ENCODE assay signal across 25 cellular contexts in genomic region chr2:16077601-16078000, GRCh38.
"Had no signal": no experiment of that assay in that cellular context is flagged by ENCODE, and none has a peak within 500 bp of the region (broad histone marks: within the 10 kb centered on the region; RNA-seq: fewer than 3 reads in every experiment).

No MANE protein-coding gene starts in this region.

- H3K36me3 ChIP-seq: colonic mucosa, esophagus muscularis mucosa, esophagus squamous epithelium, gastrocnemius medialis, gastroesophageal sphincter, heart right ventricle had no signal

- ATAC-seq: effector memory CD8-positive, alpha-beta T cell; esophagus mucosa; foreskin keratinocyte; gastrocnemius medialis; gastroesophageal sphincter; heart right ventricle had no signal

- H3K27me3 ChIP-seq: colonic mucosa, dorsolateral prefrontal cortex, esophagus muscularis mucosa, esophagus squamous epithelium, foreskin keratinocyte, gastrocnemius medialis, gastroesophageal sphincter, hepatocyte had no signal

- H3K27ac ChIP-seq: colonic mucosa, coronary artery, dorsolateral prefrontal cortex, epithelial cell of prostate, esophagus muscularis mucosa, esophagus squamous epithelium, foreskin keratinocyte, gastrocnemius medialis, gastroesophageal sphincter, heart right ventricle, hepatocyte had no signal

- H3K9me3 ChIP-seq: colonic mucosa, esophagus muscularis mucosa, esophagus squamous epithelium, gastrocnemius medialis, gastroesophageal sphincter, heart right ventricle had no signal

- H3K4me1 ChIP-seq: colonic mucosa, esophagus muscularis mucosa, esophagus squamous epithelium, foreskin keratinocyte, gastrocnemius medialis, gastroesophageal sphincter, heart right ventricle had no signal

- H3K9me3 Mint-ChIP-seq: dendritic cell treated with granulocyte-macrophage colony-stimulating factor and Interleukin-4, amounts not matched to agents 40 ng/mL and 50 ng/mL, for 4 days; endodermal cell had no signal

- H3K4me3 Mint-ChIP-seq: dendritic cell treated with granulocyte-macrophage colony-stimulating factor and Interleukin-4, amounts not matched to agents 40 ng/mL and 50 ng/mL, for 4 days; effector memory CD8-positive, alpha-beta T cell; endodermal cell had no signal

- DNase-seq: colonic mucosa; cortex of kidney; dermis blood vessel endothelial cell; dorsolateral prefrontal cortex; effector CD4-positive, alpha-beta T cell; effector CD8-positive, alpha-beta T cell; effector memory CD4-positive, alpha-beta T cell; effector memory CD8-positive, alpha-beta T cell; endodermal cell; erythroblast; esophagus squamous epithelium; foreskin fibroblast; foreskin keratinocyte; foreskin melanocyte; gastrocnemius medialis; glutamatergic neuron; head of caudate nucleus; heart right ventricle had no signal

- H3K27ac Mint-ChIP-seq: dendritic cell treated with granulocyte-macrophage colony-stimulating factor and Interleukin-4, amounts not matched to agents 40 ng/mL and 50 ng/mL, for 4 days; effector memory CD8-positive, alpha-beta T cell; endodermal cell had no signal

- H3K4me3 ChIP-seq: colonic mucosa, coronary artery, dorsolateral prefrontal cortex, esophagus muscularis mucosa, esophagus squamous epithelium, gastrocnemius medialis, gastroesophageal sphincter, heart right ventricle, hepatocyte had no signal

- H3K27me3 Mint-ChIP-seq: dendritic cell treated with granulocyte-macrophage colony-stimulating factor and Interleukin-4, amounts not matched to agents 40 ng/mL and 50 ng/mL, for 4 days; effector memory CD8-positive, alpha-beta T cell had no signal
